Comparison of ENCODE assay signal across 23 cellular contexts in the genomic region with DNA sequence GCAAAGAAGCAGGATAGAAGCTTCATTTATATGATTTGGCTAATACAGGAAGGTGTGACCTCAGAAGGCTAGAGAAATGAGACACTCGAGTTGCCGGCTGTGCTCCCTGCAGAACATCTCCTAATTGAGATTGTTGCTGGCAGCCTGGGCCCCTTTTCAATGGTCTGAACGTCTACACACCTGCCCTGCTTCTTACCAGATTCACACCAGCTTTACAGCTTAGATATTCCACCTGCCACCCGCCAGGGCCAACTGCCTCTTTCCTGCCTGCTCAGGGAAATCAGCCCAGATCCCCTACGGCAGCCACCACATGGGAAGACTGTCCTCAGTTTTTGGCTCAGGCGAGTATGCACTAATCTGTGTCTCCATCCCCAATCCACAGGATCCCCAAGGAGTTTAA.
DNase-seq lines count a peak whose midpoint lies in the region; FAIRE-seq and TF ChIP-seq lines count a peak whose summit lies in the region.
"Had no signal": no experiment of that assay in that cellular context is flagged by ENCODE, and none has a peak within 500 bp of the region (broad histone marks: within the 10 kb centered on the region; RNA-seq: fewer than 3 reads in every experiment).

No MANE protein-coding gene starts in this region.

- no peak overlapping the region for H3K4me2 ChIP-seq in trophoblast cell (ENCODE audit: low read length)
- H3K4me2 ChIP-seq: BLaER1 had no signal

- no peak overlapping the region for H3K27ac ChIP-seq in trophoblast cell (ENCODE audit: low read depth, low read length)
- H3K27ac ChIP-seq: BLaER1, GM23248 had no signal

- no CpG with 5 or more reads among the region's 6 CpGs for WGBS in trophoblast cell (ENCODE audit: extremely low coverage, insufficient coverage, insufficient read length)

- no peak overlapping the region for H2AFZ ChIP-seq in trophoblast cell (ENCODE audit: insufficient read depth, low read length, poor library complexity)
- H2AFZ ChIP-seq: GM23248 had no signal

- H3K79me1 ChIP-seq in trophoblast cell (ENCODE audit: low read length): no peaks in the 10 kb centered on the region

- no peak overlapping the region for H3K4ac ChIP-seq in trophoblast cell (ENCODE audit: low read depth, low read length)

- no peak overlapping the region for H4K12ac ChIP-seq in trophoblast cell (ENCODE audit: low read depth, low read length)

- no peaks in the 10 kb centered on the region for H3K4me1 ChIP-seq in trophoblast cell (ENCODE audit: control insufficient read depth in 1 of 2, insufficient read depth in 2 of 2, low read length in 2 of 2)

- FAIRE-seq in HTR-8/SVneo (lab: Jason Lieb, UNC): no peak
- FAIRE-seq: A204.1, D721Med, GM12878, GM18507 had no signal

- no peak overlapping the region for H4K8ac ChIP-seq in trophoblast cell (ENCODE audit: low read depth, low read length)

- H3K18ac ChIP-seq in trophoblast cell (ENCODE audit: low read length): no peak overlapping the region

- no peak overlapping the region for H3K23ac ChIP-seq in trophoblast cell (ENCODE audit: low read length)

- H3K36me3 ChIP-seq in trophoblast cell (ENCODE audit: control insufficient read depth in 1 of 2, insufficient read depth in 2 of 2, low read length in 2 of 2): no peaks in the 10 kb centered on the region
- H3K36me3 ChIP-seq: BLaER1 had no signal

- no peaks in the 10 kb centered on the region for H3K27me3 ChIP-seq in trophoblast cell (ENCODE audit: insufficient read depth, low read length)
- H3K27me3 ChIP-seq: BLaER1 had no signal

- no peak overlapping the region for H4K91ac ChIP-seq in trophoblast cell (ENCODE audit: low read depth, low read length)

- H3K9ac ChIP-seq in trophoblast cell (ENCODE audit: low read length): no peak overlapping the region
- H3K9ac ChIP-seq: BLaER1, GM23248 had no signal

- TF ChIP-seq POLR2A in erythroblast (IDR thresholded peaks at IDR 0.05; ENCODE audit: low read length): no peak

- H3K79me2 ChIP-seq in trophoblast cell (ENCODE audit: control insufficient read depth, insufficient read depth, low read length, poor library complexity): no peaks in the 10 kb centered on the region

- H3K9me3 ChIP-seq in trophoblast cell (ENCODE audit: insufficient read depth, low read depth, low read length): no peaks in the 10 kb centered on the region
- H3K9me3 ChIP-seq: BLaER1 had no signal

- DNase-seq in NCI-H1436 (lab: John Stamatoyannopoulos, UW): peak; percentile 26
- DNase-seq in NCI-H1436 treated with DMSO at 0.1 percent for 48 hours (lab: John Stamatoyannopoulos, UW): no peak
- peak; percentile 55 for DNase-seq in NCI-H146 treated with DMSO at 0.1 percent for 48 hours (lab: John Stamatoyannopoulos, UW; ENCODE audit: unreplicated experiment)
- DNase-seq in NCI-H2196 treated with DMSO at 0.1 percent for 48 hours (lab: John Stamatoyannopoulos, UW; ENCODE audit: unreplicated experiment): peak; percentile 40
- peak; percentile 67 for DNase-seq in cerebellum (ENCODE audit: low spot score)
- DNase-seq in erythroblast (lab: John Stamatoyannopoulos, UW): no peak
- no peak for DNase-seq in HTR-8/SVneo (ENCODE audit: insufficient read length, low spot score)
- DNase-seq in trophoblast cell: no peak
- DNase-seq: CD8-positive, alpha-beta T cell; DND-41; GDM1; GM23248; HCEC 1CT; NCI-H1694 treated with DMSO at 0.1 percent for 48 hours; NCI-H446; NK-92 treated with Interleukin-12 subunit alpha and Interleukin-12 subunit beta, amount 100 ng/mL, for 24 hours; SIG-M5; T-helper 2 cell had no signal

- H2BK12ac ChIP-seq in trophoblast cell (ENCODE audit: low read length): no peak overlapping the region

- no peak overlapping the region for H2BK5ac ChIP-seq in trophoblast cell (ENCODE audit: low read depth, low read length, poor library complexity)

- H3K4me3 ChIP-seq in trophoblast cell (ENCODE audit: low read depth, low read length): no peak overlapping the region
- H3K4me3 ChIP-seq: BLaER1, GM12878, GM23248 had no signal

- no peak overlapping the region for H2AK5ac ChIP-seq in trophoblast cell (ENCODE audit: low read length)

- no peak overlapping the region for H3K14ac ChIP-seq in trophoblast cell (ENCODE audit: low read length)

- H2BK120ac ChIP-seq in trophoblast cell (ENCODE audit: insufficient read depth, low read length, poor library complexity): no peak overlapping the region

Comparison
In these comparisons a context has a peak if more than half of its experiments do, and no peak if none do; other contexts are left out.
1. DNase-seq: peak in NCI-H1436 (single experiment), NCI-H146 treated with DMSO at 0.1 percent for 48 hours (single experiment), NCI-H2196 treated with DMSO at 0.1 percent for 48 hours (single experiment) and cerebellum (single experiment); none in NCI-H1436 treated with DMSO at 0.1 percent for 48 hours (single experiment), erythroblast (0 of 2), HTR-8/SVneo (single experiment) and trophoblast cell (0 of 2).